ENCODE assay signal across 27 cellular contexts in the genomic region with DNA sequence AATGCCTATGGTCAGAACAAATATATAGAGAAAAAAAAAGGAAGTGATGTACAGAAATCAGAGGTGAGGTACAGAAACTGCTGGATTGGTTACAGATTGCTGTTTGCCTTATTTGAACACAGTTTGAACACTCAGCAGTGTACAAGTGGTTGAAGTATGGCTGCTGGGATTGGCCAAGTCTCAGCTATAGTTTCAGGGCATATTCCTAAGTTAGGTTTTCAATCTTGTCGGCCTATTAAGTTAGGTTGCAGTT.
"Had no signal": no experiment of that assay in that cellular context is flagged by ENCODE, and none has a peak within 500 bp of the region (broad histone marks: within the 10 kb centered on the region; RNA-seq: fewer than 3 reads in every experiment).

No MANE protein-coding gene starts in this region.

- H2AFZ ChIP-seq: neural progenitor cell, parathyroid adenoma had no signal

- FAIRE-seq: endometrium, small intestine had no signal

- H3K4me1 ChIP-seq: body of pancreas, colonic mucosa, gastrocnemius medialis, left ventricle myocardium inferior, neural progenitor cell, parathyroid adenoma, psoas muscle, sigmoid colon, upper lobe of right lung had no signal

- H3K4me3 ChIP-seq: body of pancreas, colonic mucosa, gastrocnemius medialis, left ventricle myocardium inferior, lung, neural progenitor cell, psoas muscle, sigmoid colon, upper lobe of right lung had no signal

- H3K4me2 ChIP-seq: neural progenitor cell had no signal

- H3K9ac ChIP-seq: neural progenitor cell, parathyroid adenoma had no signal

- DNase-seq: activated CD4-positive, alpha-beta T cell treated with anti-CD3 and anti-CD28 coated beads, Interleukin-2, amount 50 U/mL, for 4 hours; activated naive CD4-positive, alpha-beta T cell; activated T-cell treated with anti-CD3 and anti-CD28 coated beads for 4 hours; anterior cingulate cortex; effector CD8-positive, alpha-beta T cell; gastrocnemius medialis; glutamatergic neuron; left ventricle myocardium inferior; natural killer cell; occipital lobe; psoas muscle; sigmoid colon; stimulated activated CD4-positive, alpha-beta T cell treated with anti-CD3 and anti-CD28 coated beads, Interleukin-1b, Interleukin-23, amount 100 ng/mL, for 48 hours; stimulated activated CD4-positive, alpha-beta T cell treated with anti-CD3 and anti-CD28 coated beads, Interleukin-4, amount 100 ng/mL, for 4 hours; stimulated activated CD8-positive, alpha-beta memory T cell treated with anti-CD3 and anti-CD28 coated beads, Interleukin-4, amount 100 ng/mL, for 48 hours; substantia nigra; upper lobe of right lung had no signal

- H3K79me2 ChIP-seq: parathyroid adenoma had no signal

- H3K27me3 ChIP-seq: body of pancreas, colonic mucosa, gastrocnemius medialis, neural progenitor cell, sigmoid colon, upper lobe of right lung had no signal

- H3K9me3 ChIP-seq: body of pancreas, colonic mucosa, gastrocnemius medialis, left ventricle myocardium inferior, psoas muscle, sigmoid colon, upper lobe of right lung had no signal

- H3K27ac ChIP-seq: body of pancreas, colonic mucosa, epithelial cell of prostate, gastrocnemius medialis, left ventricle myocardium inferior, neural progenitor cell, parathyroid adenoma, psoas muscle, sigmoid colon, upper lobe of right lung, VCaP had no signal

- H3K36me3 ChIP-seq: colonic mucosa, gastrocnemius medialis, left ventricle myocardium inferior, neural progenitor cell, sigmoid colon, upper lobe of right lung had no signal

- ATAC-seq: gastrocnemius medialis; stimulated activated memory B cell treated with anti-CD40 and anti-IgM and Interleukin-4, amounts not matched to agents 10 μg/mL and 1 μg/mL and 100 μg/mL, for 72 hours had no signal
